ENCODE assay signal across 12 cellular contexts in genomic region chr1:84603223-84603622, GRCh38. TPM values are rescaled to one million over a fixed set of nuclear protein-coding genes. Genes with fewer than 3 reads are reported as not detected.
DNase-seq lines count a peak whose midpoint lies in the region; ATAC-seq and TF ChIP-seq lines count a peak whose summit lies in the region.
"Had no signal": no experiment of that assay in that cellular context is flagged by ENCODE, and none has a peak within 500 bp of the region (broad histone marks: within the 10 kb centered on the region; RNA-seq: fewer than 3 reads in every experiment).

No MANE protein-coding gene starts in this region.

- no peaks in the 10 kb centered on the region for H3K79me1 ChIP-seq in mesendoderm (ENCODE audit: low read length)

- no peak overlapping the region for H2BK5ac ChIP-seq in mesendoderm (ENCODE audit: low read length)

- H3K36me3 ChIP-seq in cardiac muscle cell (no peaks in the 10 kb centered on the region), mesendoderm (ENCODE audit: control insufficient read depth, insufficient read depth, low read length) (no peaks in the 10 kb centered on the region), aorta (ENCODE audit: control insufficient read depth in 1 of 2, insufficient read depth in 2 of 2, low read length in 1 of 2) (no peaks in the 10 kb centered on the region)

- ATAC-seq in aorta (ENCODE audit: low FRiP score), result no peak
- ATAC-seq in HG02759 (IDR thresholded peaks at IDR 0.05; ENCODE audit: unreplicated experiment), result no peak

- no peaks in the 10 kb centered on the region for H3K27me3 ChIP-seq in cardiac muscle cell
- H3K27me3 ChIP-seq in mesendoderm (ENCODE audit: insufficient read depth, low read length, poor library complexity), result no peaks in the 10 kb centered on the region
- H3K27me3 ChIP-seq in aorta (ENCODE audit: control insufficient read depth in 1 of 2, insufficient read depth in 2 of 2, low read length in 1 of 2), result no peaks in the 10 kb centered on the region

- H2AK5ac ChIP-seq in mesendoderm (ENCODE audit: low read length), result no peak overlapping the region

- H4K8ac ChIP-seq in mesendoderm (ENCODE audit: low read depth, low read length), result no peak overlapping the region

- no peak overlapping the region for H3K9ac ChIP-seq in mesendoderm (ENCODE audit: low read length)
- H3K9ac ChIP-seq: parathyroid adenoma had no signal

- no peak overlapping the region for H3K4me2 ChIP-seq in mesendoderm (ENCODE audit: low read length)

- no peak overlapping the region for H3K18ac ChIP-seq in mesendoderm (ENCODE audit: low read length)

- no peaks in the 10 kb centered on the region for H3K79me2 ChIP-seq in mesendoderm (ENCODE audit: control insufficient read depth, insufficient read depth, low read length)
- H3K79me2 ChIP-seq: parathyroid adenoma had no signal

- WGBS in mesendoderm (ENCODE audit: extremely low coverage, insufficient coverage, low lambda C conversion rate), result no CpG with 5 or more reads among the region's 2 CpGs
- 4 to 6% methylated on average over 2 of the region's 2 CpGs for WGBS in aorta, 2 donors

- H3K4me1 ChIP-seq in cardiac muscle cell (ENCODE audit: low read depth), result no peaks in the 10 kb centered on the region
- no peaks in the 10 kb centered on the region for H3K4me1 ChIP-seq in mesendoderm (ENCODE audit: control insufficient read depth, low read depth, low read length)
- H3K4me1 ChIP-seq in aorta (ENCODE audit: control insufficient read depth in 1 of 2, insufficient read depth in 2 of 2, low read length in 2 of 2), result peaks cover 3 to 7% of the 10 kb centered on the region in 2 donors
- H3K4me1 ChIP-seq: A549, parathyroid adenoma had no signal

- intact Hi-C loops in cardiac septum (cut with DNase I) (loop anchor here (5.0 to 10.0 kb wide), 3 partner anchors 96 to 461 kb away; partner anchors contain the start of genes GNG5, PRKACB and SPATA1), aorta (cut with DNase I) (loop anchor here (5.0 to 10.0 kb wide), 2 partner anchors 96 to 128 kb away; partner anchors contain the start of genes GNG5 (in 2 of the 2), SPATA1 (in 2 of the 2) and RPF1 (in 1 of the 2))

- no peak overlapping the region for H3K56ac ChIP-seq in mesendoderm (ENCODE audit: low read length)

- no peak for TF ChIP-seq CTCF in cardiac muscle cell (IDR thresholded peaks at IDR 0.05; ENCODE audit: low read depth, low read length)

- H3K23ac ChIP-seq in mesendoderm (ENCODE audit: low read length), result no peak overlapping the region

- H3K4me3 ChIP-seq in cardiac muscle cell (no peak overlapping the region), mesendoderm (ENCODE audit: low read length) (no peak overlapping the region), aorta (ENCODE audit: low read length in 2 of 2) (no peak overlapping the region)
- H3K4me3 ChIP-seq: A549 had no signal

- no peaks in the 10 kb centered on the region for H3K9me3 ChIP-seq in cardiac muscle cell (ENCODE audit: low read depth)
- no peaks in the 10 kb centered on the region for H3K9me3 ChIP-seq in aorta (ENCODE audit: control insufficient read depth, low read length)

- DNase-seq in cardiac muscle cell (ENCODE audit: low read depth in 1 of 2, low spot score in 1 of 2) (peak in 1 of 2 donors; percentile 80), cardiac septum (ENCODE audit: low spot score) (no peak), dermis blood vessel endothelial cell (peak; percentile 79), mesendoderm (peak; percentile 83), aorta (no peak), DMS53 treated with DMSO at 0.1 percent for 48 hours (lab: John Stamatoyannopoulos, UW; ENCODE audit: unreplicated experiment) (no peak)
- no peak for DNase-seq in activated CD4-positive, alpha-beta T cell treated with anti-CD3 and anti-CD28 coated beads, Interleukin-2, amount 50 U/mL, for 4 hours
- DNase-seq: activated CD4-positive, alpha-beta memory T cell treated with anti-CD3 and anti-CD28 coated beads, Interleukin-2, amount 10 ng/mL, durations not matched to agents 7 days and 5 days; MM.1S had no signal

- no peak overlapping the region for H3K4ac ChIP-seq in mesendoderm (ENCODE audit: low read depth, low read length)

- no peak overlapping the region for H2BK120ac ChIP-seq in mesendoderm (ENCODE audit: low read depth, low read length)

- H4K5ac ChIP-seq in mesendoderm (ENCODE audit: low read length), result no peak overlapping the region

- no peak overlapping the region for H2BK15ac ChIP-seq in mesendoderm (replicated peaks; ENCODE audit: low read depth)

- H3K27ac ChIP-seq in cardiac muscle cell (peak overlapping the region; percentile 41), mesendoderm (ENCODE audit: low read depth, low read length) (peak overlapping the region; percentile 82), aorta (ENCODE audit: low read depth in 1 of 2, low read length in 2 of 2) (peak overlapping the region; percentile 63 to 92)
- H3K27ac ChIP-seq: A549, parathyroid adenoma had no signal

RNA-seq across cellular contexts. Expression of gene CTBS, which starts 29.0 kb away (rescaled TPM):
- 3.3 and 5.2 TPM in 2 replicates for total RNA-seq in cardiac muscle cell
- polyA plus RNA-seq in cardiac muscle cell, result 10.2 and 22.5 TPM in 2 replicates
- total RNA-seq in cardiac septum, result 11.6 TPM
- total RNA-seq in dermis blood vessel endothelial cell, result 5.4 and 8.0 TPM in 2 replicates
- polyA plus RNA-seq in mesendoderm (2013, experiment 1 of 2), result 3.3 TPM
- 3.2 TPM for polyA plus RNA-seq in mesendoderm (2013, experiment 2 of 2)
- 10 to 100 TPM; 24.2 to 27.9 TPM for total RNA-seq in aorta
- 10 to 100 TPM; 25.2 to 25.9 TPM for polyA plus RNA-seq in aorta

Comparison
In these comparisons a context has a peak if more than half of its experiments do, and no peak if none do; other contexts are left out.
1. DNase-seq: peak in dermis blood vessel endothelial cell (single experiment) and mesendoderm (single experiment); none in cardiac septum (single experiment), aorta (0 of 2), DMS53 treated with DMSO at 0.1 percent for 48 hours (single experiment) and activated CD4-positive, alpha-beta T cell treated with anti-CD3 and anti-CD28 coated beads, Interleukin-2, amount 50 U/mL, for 4 hours (0 of 2).
2. Peak in every context shown above with its lines, with median percentiles within 50 percentile points of each other: H3K27ac ChIP-seq.